ENCODE assay signal across 8 cellular contexts in genomic region chr5:79236970-79237734, GRCh38. TPM values are rescaled to one million over a fixed set of nuclear protein-coding genes. Genes with fewer than 3 reads are reported as not detected.
DNase-seq lines count a peak whose midpoint lies in the region; ATAC-seq and TF ChIP-seq lines count a peak whose summit lies in the region.

No MANE protein-coding gene starts in this region.

- no peaks in the 10 kb centered on the region for H3K27me3 ChIP-seq in RWPE2 (ENCODE audit: insufficient read depth, poor library complexity, severe bottlenecking)
- no peaks in the 10 kb centered on the region for H3K27me3 ChIP-seq in psoas muscle (ENCODE audit: insufficient read depth in 3 of 3, low read length in 2 of 3)

- 0 to 1% (median 1%) methylated on average over 55 to 61 of the region's 61 CpGs for WGBS in psoas muscle, 3 donors

- peaks cover 11% of the 10 kb centered on the region for H3K4me1 ChIP-seq in RWPE2 (ENCODE audit: insufficient read depth, poor library complexity, severe bottlenecking)
- H3K4me1 ChIP-seq in psoas muscle = peaks cover 19% of the 10 kb centered on the region

- H3K9me3 ChIP-seq in RWPE2 (ENCODE audit: severe bottlenecking) (no peaks in the 10 kb centered on the region), psoas muscle (no peaks in the 10 kb centered on the region)

- peak; percentile 24 for ATAC-seq in GM19023 (IDR thresholded peaks at IDR 0.05; ENCODE audit: unreplicated experiment)
- peak; percentile 22 for ATAC-seq in HG03460 (IDR thresholded peaks at IDR 0.05; ENCODE audit: unreplicated experiment)
- peak; percentile 57 for ATAC-seq in RWPE2 (ENCODE audit: low read depth)
- ATAC-seq in left cardiac atrium = peak; percentile 28 to 56
- peak; percentile 35 to 67 (median 58) for ATAC-seq in psoas muscle

- POLR2A ChIA-PET in AG04449 (lab: Yijun Ruan, JAX) = no interaction called here

- H3K27ac ChIP-seq in RWPE2 (ENCODE audit: poor library complexity, severe bottlenecking) = peak overlapping the region; percentile 64
- peak overlapping the region; percentile 91 for H3K27ac ChIP-seq in psoas muscle

- H3K27me3 Mint-ChIP-seq in activated naive CD8-positive, alpha-beta T cell = no peaks in the 10 kb centered on the region

- peak overlapping the region; percentile 94 for H3K4me3 Mint-ChIP-seq in activated naive CD8-positive, alpha-beta T cell

- H3K27ac Mint-ChIP-seq in activated naive CD8-positive, alpha-beta T cell = peak overlapping the region; percentile 80

- peaks cover 2% of the 10 kb centered on the region for H3K36me3 Mint-ChIP-seq in activated naive CD8-positive, alpha-beta T cell

- CTCF ChIA-PET in AG04449 (lab: Yijun Ruan, JAX) = interaction anchor here (0.8 to 2.8 kb wide), 5 partner anchors 19 to 227 kb away, joined by 3 to 14 read pairs (median 6); no protein-coding TSS in a partner anchor

- H3K4me3 ChIP-seq in AG04449 (ENCODE audit: low read depth, low read length) = peak overlapping the region; percentile 79
- H3K4me3 ChIP-seq in RWPE2 (ENCODE audit: severe bottlenecking) = peak overlapping the region; percentile 85
- H3K4me3 ChIP-seq in psoas muscle = peak overlapping the region; percentile 94

- H3K36me3 ChIP-seq in RWPE2 (ENCODE audit: low read depth) (no peaks in the 10 kb centered on the region), psoas muscle (ENCODE audit: insufficient read depth in 1 of 2, low read depth in 1 of 2) (no peaks in the 10 kb centered on the region)

- intact Hi-C loops in left cardiac atrium (cut with DNase I) = no loop called here
- intact Hi-C loops in psoas muscle (cut with DNase I) = loop anchor here in 1 of 2 donors (10.0 kb wide), 1 partner anchor 238 kb away; no protein-coding TSS in a partner anchor

- H3K4me1 Mint-ChIP-seq in activated naive CD8-positive, alpha-beta T cell (ENCODE audit: low read depth) = peaks cover 38% of the 10 kb centered on the region

- no peaks in the 10 kb centered on the region for H3K9me3 Mint-ChIP-seq in activated naive CD8-positive, alpha-beta T cell (ENCODE audit: low read depth)

- no peak for TF ChIP-seq CTCF in AG04449 (IDR thresholded peaks at IDR 0.05; ENCODE audit: insufficient read depth, low read length, missing control alignments)
- no peak for TF ChIP-seq CTCF in RWPE2 (IDR thresholded peaks at IDR 0.05; ENCODE audit: poor library complexity, severe bottlenecking)
- TF ChIP-seq CTCF in psoas muscle (IDR thresholded peaks at IDR 0.05) = no peak

- DNase-seq in AG04449 (ENCODE audit: low read depth, low spot score) (no peak), RWPE2 (ENCODE audit: low spot score) (peak; percentile 77), left cardiac atrium (peak; percentile 40), psoas muscle (peak; percentile 35 to 76), epidermal melanocyte (ENCODE audit: insufficient read length, low spot score) (no peak)

RNA-seq across cellular contexts. Expression of gene JMY, which starts 1.2 kb away (rescaled TPM):
- total RNA-seq in left cardiac atrium (10 to 100 TPM in 1 of 2 donors, 1 to 10 TPM in 1; 6.7 to 10.4 TPM), psoas muscle (10 to 100 TPM; 11.7 to 17.0 (median 14.8) TPM)
- polyA plus RNA-seq in psoas muscle = 1 to 10 TPM; 1.3 to 7.5 (median 3.9) TPM

Comparison
In these comparisons a context has a peak if more than half of its experiments do, and no peak if none do; other contexts are left out.
1. DNase-seq: peak in RWPE2 (single experiment), left cardiac atrium (single experiment) and psoas muscle (2 of 2); none in AG04449 (single experiment) and epidermal melanocyte (single experiment).
2. Peak in every context shown above with its lines, with median percentiles within 50 percentile points of each other: H3K4me3 ChIP-seq and ATAC-seq.